Comparison of ENCODE assay signal across 13 cellular contexts in genomic region chr10:48253970-48254657, GRCh38. TPM values are rescaled to one million over a fixed set of nuclear protein-coding genes. Genes with fewer than 3 reads are reported as not detected.
DNase-seq lines count a peak whose midpoint lies in the region; ATAC-seq and TF ChIP-seq lines count a peak whose summit lies in the region.
"Had no signal": no experiment of that assay in that cellular context is flagged by ENCODE, and none has a peak within 500 bp of the region (broad histone marks: within the 10 kb centered on the region; RNA-seq: fewer than 3 reads in every experiment).

No MANE protein-coding gene starts in this region.

- intact Hi-C loops in colonic mucosa (cut with DNase I), result no loop called here

- H4K91ac ChIP-seq in trophoblast cell (ENCODE audit: low read depth, low read length), result no peak overlapping the region

- H3K4me3 Mint-ChIP-seq in T-helper 17 cell, result no peak overlapping the region

- CTCF ChIA-PET in RWPE1 (lab: Yijun Ruan, JAX), result no interaction called here

- H3K9ac ChIP-seq in trophoblast cell (ENCODE audit: low read length) (no peak overlapping the region), colonic mucosa (ENCODE audit: low read depth in 2 of 2, low read length in 2 of 2) (no peak overlapping the region)

- H3K4me2 ChIP-seq in trophoblast cell (ENCODE audit: low read length), result no peak overlapping the region

- no peak overlapping the region for H3K14ac ChIP-seq in trophoblast cell (ENCODE audit: low read length)

- H3K79me1 ChIP-seq in trophoblast cell (ENCODE audit: low read length), result peaks cover 16% of the 10 kb centered on the region

- peaks cover 5% of the 10 kb centered on the region for H3K36me3 Mint-ChIP-seq in T-helper 17 cell (ENCODE audit: low read depth)

- H3K79me2 ChIP-seq in trophoblast cell (ENCODE audit: control insufficient read depth, insufficient read depth, low read length, poor library complexity), result peaks cover 4% of the 10 kb centered on the region

- H3K27me3 Mint-ChIP-seq in T-helper 17 cell, result peaks cover 37% of the 10 kb centered on the region

- no peaks in the 10 kb centered on the region for H3K4me1 Mint-ChIP-seq in T-helper 17 cell

- H2BK120ac ChIP-seq in trophoblast cell (ENCODE audit: insufficient read depth, low read length, poor library complexity), result no peak overlapping the region

- H3K36me3 ChIP-seq in trophoblast cell (ENCODE audit: control insufficient read depth in 1 of 2, insufficient read depth in 2 of 2, low read length in 2 of 2) (no peaks in the 10 kb centered on the region), colonic mucosa (no peaks in the 10 kb centered on the region)
- H3K36me3 ChIP-seq: breast epithelium, left lung, tibial nerve had no signal

- H3K23ac ChIP-seq in trophoblast cell (ENCODE audit: low read length), result no peak overlapping the region

- no peak overlapping the region for H2BK12ac ChIP-seq in trophoblast cell (ENCODE audit: low read length)

- H4K8ac ChIP-seq in trophoblast cell (ENCODE audit: low read depth, low read length), result no peak overlapping the region

- H3K4me3 ChIP-seq in fibroblast of pulmonary artery (replicated peaks; ENCODE audit: low read depth, low read length) (no peak overlapping the region), trophoblast cell (ENCODE audit: low read depth, low read length) (no peak overlapping the region), colonic mucosa (no peak overlapping the region)
- H3K4me3 ChIP-seq: breast epithelium, left lung, tibial nerve had no signal

- no CpG with 5 or more reads among the region's 9 CpGs for WGBS in trophoblast cell (ENCODE audit: extremely low coverage, insufficient coverage, insufficient read length)

- H3K27ac ChIP-seq in RWPE1, result peak overlapping the region; percentile 71
- peak overlapping the region; percentile 53 for H3K27ac ChIP-seq in trophoblast cell (ENCODE audit: low read depth, low read length)
- no peak overlapping the region for H3K27ac ChIP-seq in colonic mucosa
- H3K27ac ChIP-seq: left lung, tibial nerve had no signal

- no peak overlapping the region for H3K27ac Mint-ChIP-seq in T-helper 17 cell

- no peak for TF ChIP-seq CTCF in RWPE1 (conservative IDR thresholded peaks at IDR 0.05; ENCODE audit: low read depth)
- no peak for TF ChIP-seq CTCF in fibroblast of pulmonary artery (IDR thresholded peaks at IDR 0.05; ENCODE audit: low read length, missing control alignments)
- TF ChIP-seq CTCF in colonic mucosa (IDR thresholded peaks at IDR 0.05), result no peak

- no peak overlapping the region for H4K12ac ChIP-seq in trophoblast cell (ENCODE audit: low read depth, low read length)

- no peak overlapping the region for H3K18ac ChIP-seq in trophoblast cell (ENCODE audit: low read length)

- H3K4ac ChIP-seq in trophoblast cell (ENCODE audit: low read depth, low read length), result no peak overlapping the region

- H3K4me1 ChIP-seq in trophoblast cell (ENCODE audit: control insufficient read depth in 1 of 2, insufficient read depth in 2 of 2, low read length in 2 of 2) (peaks cover 34 to 45% of the 10 kb centered on the region in 2 experiments), colonic mucosa (no peaks in the 10 kb centered on the region)
- H3K4me1 ChIP-seq: breast epithelium, left lung, tibial nerve had no signal

- no peak overlapping the region for H2BK5ac ChIP-seq in trophoblast cell (ENCODE audit: low read depth, low read length, poor library complexity)

- no peak overlapping the region for H2AFZ ChIP-seq in trophoblast cell (ENCODE audit: insufficient read depth, low read length, poor library complexity)

- no peak overlapping the region for H2AK5ac ChIP-seq in trophoblast cell (ENCODE audit: low read length)

- POLR2A ChIA-PET in RWPE1 (lab: Yijun Ruan, JAX; ENCODE audit: low non-redundant PET), result no interaction called here

- DNase-seq in GM04503 (ENCODE audit: low read depth), result peak; percentile 75
- peak; percentile 83 for DNase-seq in RWPE1 (ENCODE audit: low spot score)
- DNase-seq in fibroblast of pulmonary artery (ENCODE audit: low read depth), result peak; percentile 54
- DNase-seq in trophoblast cell, result peak; percentile 50 to 53
- DNase-seq in colonic mucosa, result no peak
- DNase-seq in NCI-H128 (lab: John Stamatoyannopoulos, UW; ENCODE audit: unreplicated experiment), result no peak
- no peak for DNase-seq in T-helper 17 cell
- DNase-seq: left lung, NCI-H1436 treated with DMSO at 0.1 percent for 48 hours, T-helper 9 cell had no signal

- ATAC-seq in T-helper 17 cell (no peak), HG02623 (IDR thresholded peaks at IDR 0.05; ENCODE audit: unreplicated experiment) (no peak)
- ATAC-seq: left lung had no signal

- H3K9me3 ChIP-seq in trophoblast cell (ENCODE audit: insufficient read depth, low read depth, low read length) (peaks cover 2% of the 10 kb centered on the region), colonic mucosa (no peaks in the 10 kb centered on the region), T-helper 17 cell (ENCODE audit: control insufficient read depth, low read length, poor library complexity, severe bottlenecking) (no peaks in the 10 kb centered on the region)
- H3K9me3 ChIP-seq: breast epithelium, left lung, tibial nerve had no signal

- H3K27me3 ChIP-seq in trophoblast cell (ENCODE audit: insufficient read depth, low read length), result no peaks in the 10 kb centered on the region
- H3K27me3 ChIP-seq in colonic mucosa, result no peaks in the 10 kb centered on the region
- H3K27me3 ChIP-seq: breast epithelium, left lung, tibial nerve had no signal

RNA-seq across cellular contexts. Expression of gene FRMPD2, which starts 20.4 kb away (rescaled TPM):
- polyA plus RNA-seq in trophoblast cell (2013), result 1.1 and 1.3 TPM in 2 replicates
- total RNA-seq in colonic mucosa (under 1 TPM in 1 of 2 donors, not detected in 1; 0.35 TPM), T-helper 17 cell (under 1 TPM in 1 of 2 donors, not detected in 1; 0.17 TPM)

RNA-seq across cellular contexts. Expression of gene MAPK8, which starts 52.4 kb away (rescaled TPM):
- 24.1 and 24.6 TPM in 2 replicates for polyA plus RNA-seq in trophoblast cell (2013)
- total RNA-seq in colonic mucosa, result 10 to 100 TPM; 32.3 to 43.3 TPM
- 10 to 100 TPM; 34.0 to 35.8 TPM for total RNA-seq in T-helper 17 cell

Comparison
In these comparisons a context has a peak if more than half of its experiments do, and no peak if none do; other contexts are left out.
1. DNase-seq: peak in GM04503 (single experiment), RWPE1 (single experiment), fibroblast of pulmonary artery (single experiment) and trophoblast cell (2 of 2); none in colonic mucosa (single experiment), NCI-H128 (single experiment) and T-helper 17 cell (0 of 3).